14 cellular contexts compared by ENCODE assay signal in the genomic region with DNA sequence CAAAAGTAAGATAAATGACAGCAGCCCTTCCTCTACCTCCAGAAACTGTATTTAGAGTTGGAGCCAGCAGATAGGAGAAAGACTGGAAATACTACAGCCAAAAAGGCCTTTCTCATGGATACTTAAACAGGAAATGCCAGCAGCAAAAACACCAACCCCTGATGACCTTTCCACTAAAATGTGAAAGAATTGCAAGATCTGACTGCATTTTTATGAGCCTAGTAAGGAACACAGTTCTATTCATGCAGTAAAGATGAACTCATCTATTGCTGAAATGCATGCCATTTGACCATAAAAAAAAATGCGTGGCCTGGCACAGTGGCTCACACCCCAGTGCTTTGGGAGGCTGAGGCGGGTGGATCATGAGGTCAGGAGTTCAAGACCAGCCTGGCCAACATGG. TPM values are rescaled to one million over a fixed set of nuclear protein-coding genes. Genes with fewer than 3 reads are reported as not detected.
DNase-seq lines count a peak whose midpoint lies in the region; TF ChIP-seq lines count a peak whose summit lies in the region.
"Had no signal": no experiment of that assay in that cellular context is flagged by ENCODE, and none has a peak within 500 bp of the region (broad histone marks: within the 10 kb centered on the region; RNA-seq: fewer than 3 reads in every experiment).

No MANE protein-coding gene starts in this region.

- H3K4me3 ChIP-seq in ACC112 (ENCODE audit: low read depth, low read length), result no peak overlapping the region
- H3K4me3 ChIP-seq in brain microvascular endothelial cell (ENCODE audit: low read depth, low read length), result no peak overlapping the region
- no peak overlapping the region for H3K4me3 ChIP-seq in hepatocyte

- H3K36me3 Mint-ChIP-seq in HFFc6 (ENCODE audit: low read depth), result no peaks in the 10 kb centered on the region

- H3K27ac ChIP-seq in ACC112 (ENCODE audit: low read depth, low read length) (peak overlapping the region; percentile 91), brain microvascular endothelial cell (peak overlapping the region; percentile 56), hepatocyte (peak overlapping the region; percentile 50)

- H3K36me3 ChIP-seq in ACC112 (ENCODE audit: insufficient read depth, low read length) (no peaks in the 10 kb centered on the region), brain microvascular endothelial cell (replicated peaks) (no peaks in the 10 kb centered on the region), hepatocyte (replicated peaks; ENCODE audit: insufficient read depth, low read depth) (no peaks in the 10 kb centered on the region)

- no peak overlapping the region; the same call in 1 of the 2 replicates for H3K4me3 Mint-ChIP-seq in HFFc6
- H3K4me3 Mint-ChIP-seq: activated CD4-positive, alpha-beta T cell treated with anti-CD3 and anti-CD28 coated beads, Interleukin-2, amount 10 ng/mL, durations not matched to agents 7 days and 5 days; activated T-helper 17 cell treated with anti-CD3 and anti-CD28 coated beads, Interleukin-2, amount 50 U/mL, for 72 hours; B cell had no signal

- no peak overlapping the region for H3K4me2 ChIP-seq in hepatocyte

- no peaks in the 10 kb centered on the region for H3K9me3 Mint-ChIP-seq in HFFc6
- H3K9me3 Mint-ChIP-seq: activated CD4-positive, alpha-beta T cell treated with anti-CD3 and anti-CD28 coated beads, Interleukin-2, amount 10 ng/mL, durations not matched to agents 7 days and 5 days; activated T-helper 17 cell treated with anti-CD3 and anti-CD28 coated beads, Interleukin-2, amount 50 U/mL, for 72 hours had no signal

- DNase-seq in HFFc6, result peak; percentile 88
- DNase-seq in brain microvascular endothelial cell, result peak; percentile 59
- peak; percentile 14 for DNase-seq in hepatocyte (ENCODE audit: low spot score)
- no peak for DNase-seq in NCI-H2227 treated with DMSO at 0.1 percent for 48 hours (lab: John Stamatoyannopoulos, UW)
- no peak for DNase-seq in GM19240 (ENCODE audit: insufficient read length, low spot score)
- DNase-seq in KBM-7, result no peak
- DNase-seq in NCI-H2196 treated with DMSO at 0.1 percent for 48 hours (lab: John Stamatoyannopoulos, UW; ENCODE audit: unreplicated experiment), result no peak
- DNase-seq: activated CD4-positive, alpha-beta T cell treated with anti-CD3 and anti-CD28 coated beads, Interleukin-2, amount 10 ng/mL, durations not matched to agents 7 days and 5 days; NCI-H2107; T-helper 1 cell had no signal

- H2AFZ ChIP-seq in ACC112 (ENCODE audit: low read length, unreplicated experiment), result no peak overlapping the region
- no peak overlapping the region for H2AFZ ChIP-seq in hepatocyte

- 83% methylated on average over 2 of the region's 2 CpGs for WGBS in hepatocyte (ENCODE audit: low lambda C conversion rate, missing lambda C conversion rate)

- no peaks in the 10 kb centered on the region for H3K9me3 ChIP-seq in hepatocyte (ENCODE audit: low read depth)

- H3K9me2 ChIP-seq in hepatocyte (replicated peaks; ENCODE audit: insufficient read depth), result no peaks in the 10 kb centered on the region

- peaks cover 55% of the 10 kb centered on the region for H3K4me1 Mint-ChIP-seq in HFFc6 (ENCODE audit: low read depth)
- H3K4me1 Mint-ChIP-seq: activated CD4-positive, alpha-beta T cell treated with anti-CD3 and anti-CD28 coated beads, Interleukin-2, amount 10 ng/mL, durations not matched to agents 7 days and 5 days; activated T-helper 17 cell treated with anti-CD3 and anti-CD28 coated beads, Interleukin-2, amount 50 U/mL, for 72 hours; B cell had no signal

- TF ChIP-seq CTCF in HFFc6 (IDR thresholded peaks at IDR 0.05) (no peak), brain microvascular endothelial cell (IDR thresholded peaks at IDR 0.05; ENCODE audit: low read depth, low read length, missing control alignments) (no peak), hepatocyte (IDR thresholded peaks at IDR 0.05; ENCODE audit: poor library complexity) (no peak)

- no peaks in the 10 kb centered on the region for H3K79me2 ChIP-seq in ACC112 (ENCODE audit: control insufficient read depth, insufficient read depth, low read length, unreplicated experiment)
- no peaks in the 10 kb centered on the region for H3K79me2 ChIP-seq in hepatocyte

- peak overlapping the region; percentile 71 for H3K27ac Mint-ChIP-seq in HFFc6
- H3K27ac Mint-ChIP-seq: activated CD4-positive, alpha-beta T cell treated with anti-CD3 and anti-CD28 coated beads, Interleukin-2, amount 10 ng/mL, durations not matched to agents 7 days and 5 days; activated T-helper 17 cell treated with anti-CD3 and anti-CD28 coated beads, Interleukin-2, amount 50 U/mL, for 72 hours; B cell had no signal

- in situ Hi-C loops in brain microvascular endothelial cell (cut with HindIII; ENCODE audit: low pct_ligation_motif_present, low sequenced_read_pairs) (no loop called here), KBM-7 (cut with MboI; ENCODE audit: low pct_unique_long_range_greater_than_20kb, low sequenced_read_pairs) (no loop called here)

- H4K20me1 ChIP-seq in hepatocyte (ENCODE audit: insufficient read depth, poor library complexity, severe bottlenecking), result no peaks in the 10 kb centered on the region

- peaks cover 33% of the 10 kb centered on the region for H3K4me1 ChIP-seq in ACC112 (ENCODE audit: control insufficient read depth, insufficient read depth, low read length, unreplicated experiment)
- peaks cover 10% of the 10 kb centered on the region for H3K4me1 ChIP-seq in hepatocyte (ENCODE audit: insufficient read depth)

- no peaks in the 10 kb centered on the region for H3K27me3 ChIP-seq in ACC112 (ENCODE audit: insufficient read depth, low read length)
- no peaks in the 10 kb centered on the region for H3K27me3 ChIP-seq in brain microvascular endothelial cell (replicated peaks)
- no peaks in the 10 kb centered on the region for H3K27me3 ChIP-seq in hepatocyte

- H3K27me3 Mint-ChIP-seq in HFFc6 (ENCODE audit: insufficient read depth), result peaks cover 2% of the 10 kb centered on the region; the same call in 1 of the 2 replicates
- H3K27me3 Mint-ChIP-seq: activated T-helper 17 cell treated with anti-CD3 and anti-CD28 coated beads, Interleukin-2, amount 50 U/mL, for 72 hours; B cell had no signal

RNA-seq across cellular contexts. Expression of a gene that starts 19.9 kb away (rescaled TPM):
- total RNA-seq in HFFc6 (2021; fragmentation: NEBNext Ultra II Directional; extraction: Animal tissue kit (Norgen Biotek cat#: 25700)), result under 1 TPM; 0.10 to 0.33 (median 0.13) TPM
- total RNA-seq in hepatocyte, result 10.0 and 11.6 TPM in 2 replicates
- polyA plus RNA-seq in hepatocyte, result 3.7 and 3.9 TPM in 2 replicates
- total RNA-seq: B cell had no signal
- polyA plus RNA-seq: neural cell had no signal

Comparison
In these comparisons a context has a peak if more than half of its experiments do, and no peak if none do; other contexts are left out.
1. DNase-seq: peak in HFFc6 (single experiment), brain microvascular endothelial cell (single experiment) and hepatocyte (single experiment); none in NCI-H2227 treated with DMSO at 0.1 percent for 48 hours (single experiment), GM19240 (single experiment), KBM-7 (single experiment) and NCI-H2196 treated with DMSO at 0.1 percent for 48 hours (single experiment).
2. Peak in every context shown above with its lines, with median percentiles within 50 percentile points of each other: H3K27ac ChIP-seq.